Comparison of ENCODE assay signal across 8 cellular contexts in genomic region chr7:151276651-151277590, GRCh38. TPM values are rescaled to one million over a fixed set of nuclear protein-coding genes. Genes with fewer than 3 reads are reported as not detected.
DNase-seq lines count a peak whose midpoint lies in the region; ATAC-seq, FAIRE-seq and TF ChIP-seq lines count a peak whose summit lies in the region.

No MANE protein-coding gene starts in this region.

- no peak overlapping the region for H3K27ac ChIP-seq in mammary epithelial cell (ENCODE audit: insufficient read depth, low read depth, low read length)
- no peak overlapping the region for H3K27ac ChIP-seq in smooth muscle cell (ENCODE audit: low read depth)

- no TSS peak for BruUV-seq in mammary epithelial cell (replicated peaks; lab: Mats Ljungman, UMichigan)

- FAIRE-seq in GM19239 (lab: Jason Lieb, UNC), result no peak

- CTCF ChIA-PET in mammary epithelial cell (lab: Charles Lee; ENCODE audit: low non-redundant PET), result interaction anchor here (0.6 to 1.0 kb wide), 2 partner anchors 33 to 72 kb away, joined by 4 to 5 read pairs; no protein-coding TSS in a partner anchor

- no peaks in the 10 kb centered on the region for H3K9me3 Mint-ChIP-seq in immature natural killer cell

- H3K4me1 Mint-ChIP-seq in immature natural killer cell, result peaks cover 11 to 13% of the 10 kb centered on the region in 2 donors

- H3K4me3 ChIP-seq in mammary epithelial cell (replicated peaks in 1 of 3; ENCODE audit: insufficient read depth in 1 of 3, low read depth in 2 of 3, low read length in 3 of 3), result peak overlapping the region; percentile 14 to 52 (median 40)
- H3K4me3 ChIP-seq in smooth muscle cell, result peak overlapping the region; percentile 52

- H3K27me3 ChIP-seq in mammary epithelial cell (ENCODE audit: insufficient read depth, low read length) (no peaks in the 10 kb centered on the region), smooth muscle cell (ENCODE audit: low read depth) (no peaks in the 10 kb centered on the region)

- no peaks in the 10 kb centered on the region for H3K36me3 Mint-ChIP-seq in immature natural killer cell

- peak overlapping the region; percentile 74 to 84 (median 81) for H3K4me3 Mint-ChIP-seq in immature natural killer cell

- dilution Hi-C loops in mammary epithelial cell (cut with HindIII; ENCODE audit: low sequenced_read_pairs), result no loop called here

- H3K79me2 ChIP-seq in mammary epithelial cell (ENCODE audit: insufficient read depth, low read length) (no peaks in the 10 kb centered on the region), smooth muscle cell (ENCODE audit: low read depth) (no peaks in the 10 kb centered on the region)

- no peak overlapping the region for H3K9ac ChIP-seq in mammary epithelial cell (ENCODE audit: insufficient read depth, low read length)
- H3K9ac ChIP-seq in smooth muscle cell (ENCODE audit: low read depth), result no peak overlapping the region

- in situ Hi-C loops in mammary epithelial cell (cut with MboI; ENCODE audit: low sequenced_read_pairs in 2 of 2), result no loop called here

- DNase-seq in AG08395 (ENCODE audit: low spot score), result peak; percentile 72
- DNase-seq in GM19239 (ENCODE audit: insufficient read length, low spot score), result peak; percentile 70
- DNase-seq in NCI-H1417 (lab: John Stamatoyannopoulos, UW), result peak; percentile 51 to 81 (median 78)
- peak; percentile 23 for DNase-seq in UCSD-AML1 (lab: John Stamatoyannopoulos, UW; ENCODE audit: unreplicated experiment)
- peak; percentile 58 for DNase-seq in mammary epithelial cell
- peak; percentile 34 to 47 (median 46) for DNase-seq in immature natural killer cell
- DNase-seq in smooth muscle cell (lab: John Stamatoyannopoulos, UW; ENCODE audit: unreplicated experiment), result no peak

- TF ChIP-seq CTCF in mammary epithelial cell (conservative IDR thresholded peaks at IDR 0.05 in 1 of 2, IDR thresholded peaks at IDR 0.05 in 1 of 2; ENCODE audit: extremely low read depth in 1 of 2, insufficient read depth in 1 of 2, low read depth in 1 of 2, low read length in 2 of 2) (no peak), smooth muscle cell (IDR thresholded peaks at IDR 0.05; ENCODE audit: borderline replicate concordance, insufficient read depth, poor library complexity, severe bottlenecking) (no peak)

- H4K20me1 ChIP-seq in mammary epithelial cell (ENCODE audit: insufficient read depth, low read length) (no peaks in the 10 kb centered on the region), smooth muscle cell (ENCODE audit: low read depth) (no peaks in the 10 kb centered on the region)

- H2AFZ ChIP-seq in mammary epithelial cell (ENCODE audit: low read depth, low read length) (peak overlapping the region; percentile 95), smooth muscle cell (ENCODE audit: low read depth) (peak overlapping the region; percentile 50)

- ATAC-seq in HG02571 (IDR thresholded peaks at IDR 0.05; ENCODE audit: unreplicated experiment), result no peak

- peaks cover 3 to 11% (median 6%) of the 10 kb centered on the region in 3 donors for H3K27me3 Mint-ChIP-seq in immature natural killer cell (ENCODE audit: low read depth in 3 of 3)

- no peaks in the 10 kb centered on the region for H3K9me3 ChIP-seq in mammary epithelial cell (replicated peaks; ENCODE audit: insufficient read depth, low read length)
- no peaks in the 10 kb centered on the region for H3K9me3 ChIP-seq in smooth muscle cell (replicated peaks; ENCODE audit: low read depth)

- intact Hi-C loops in mammary epithelial cell (cut with micrococcal nuclease), result no loop called here

- H3K4me1 ChIP-seq in mammary epithelial cell (ENCODE audit: insufficient read depth, low read length) (peaks cover 6% of the 10 kb centered on the region), smooth muscle cell (ENCODE audit: low read depth) (peaks cover 3% of the 10 kb centered on the region)

- H3K36me3 ChIP-seq in mammary epithelial cell (ENCODE audit: insufficient read depth, low read length) (no peaks in the 10 kb centered on the region), smooth muscle cell (ENCODE audit: low read depth) (no peaks in the 10 kb centered on the region)

- H3K27ac Mint-ChIP-seq in immature natural killer cell, result peak overlapping the region in 1 of 6 donors; percentile 77

- 3% methylated on average over 27 of the region's 63 CpGs for WGBS in mammary epithelial cell (ENCODE audit: low coverage, missing lambda C conversion rate)
- WGBS in smooth muscle cell (ENCODE audit: low lambda C conversion rate), result 14% methylated on average over 43 of the region's 63 CpGs

- H3F3A ChIP-seq in smooth muscle cell (ENCODE audit: low read depth), result no peaks in the 10 kb centered on the region

- H3K4me2 ChIP-seq in mammary epithelial cell (ENCODE audit: insufficient read depth, low read depth, low read length) (peak overlapping the region; percentile 80), smooth muscle cell (peak overlapping the region; percentile 80)

RNA-seq across cellular contexts. Expression of gene SMARCD3, which starts 28.4 kb away (rescaled TPM):
- total RNA-seq in mammary epithelial cell (10 to 100 TPM in 1 of 2 donors, 1 to 10 TPM in 1; 8.4 to 22.0 TPM), smooth muscle cell (35.8 and 44.4 TPM in 2 replicates)
- polyA plus RNA-seq in mammary epithelial cell (3.9 TPM), immature natural killer cell (1 to 10 TPM; 1.2 to 3.9 (median 2.6) TPM), smooth muscle cell (58.1 and 66.3 TPM in 2 replicates)
- 0.36 TPM for polyA minus RNA-seq in mammary epithelial cell

RNA-seq across cellular contexts. Expression of gene CHPF2, which starts 44.6 kb away (rescaled TPM):
- total RNA-seq in mammary epithelial cell (10 to 100 TPM; 44.0 to 56.3 TPM), smooth muscle cell (42.3 and 43.7 TPM in 2 replicates)
- polyA plus RNA-seq in mammary epithelial cell (29.7 TPM), immature natural killer cell (10 to 100 TPM; 23.0 to 39.2 (median 35.4) TPM), smooth muscle cell (70.8 and 71.8 TPM in 2 replicates)
- polyA minus RNA-seq in mammary epithelial cell, result 44.2 TPM

RNA-seq across cellular contexts. Expression of gene ABCF2, which starts 49.9 kb away (rescaled TPM):
- total RNA-seq in mammary epithelial cell (10 to 100 TPM; 62.5 to 77.0 TPM), smooth muscle cell (30.5 and 35.1 TPM in 2 replicates)
- polyA plus RNA-seq in mammary epithelial cell (61.2 TPM), immature natural killer cell (10 to 100 TPM; 24.2 to 35.4 (median 31.7) TPM), smooth muscle cell (24.2 and 26.5 TPM in 2 replicates)
- polyA minus RNA-seq in mammary epithelial cell, result 56.1 TPM

Comparison
In these comparisons a context has a peak if more than half of its experiments do, and no peak if none do; other contexts are left out.
1. RNA of gene SMARCD3, which starts 28.4 kb away (polyA plus RNA-seq): 58.1 to 66.3 TPM in smooth muscle cell; 3.9 TPM in mammary epithelial cell (single experiment) and 1.2 to 3.9 TPM in immature natural killer cell; every median in the first group is over 10 times any median in the second.